ENCODE assay signal across 27 cellular contexts in genomic region chr1:189899686-189900495, GRCh38.
DNase-seq lines count a peak whose midpoint lies in the region; ATAC-seq and TF ChIP-seq lines count a peak whose summit lies in the region.
"Had no signal": no experiment of that assay in that cellular context is flagged by ENCODE, and none has a peak within 500 bp of the region (broad histone marks: within the 10 kb centered on the region; RNA-seq: fewer than 3 reads in every experiment).

No MANE protein-coding gene starts in this region.

- peaks cover 16% of the 10 kb centered on the region for H3K4me1 Mint-ChIP-seq in WTC11
- H3K4me1 Mint-ChIP-seq in MCF 10A (ENCODE audit: insufficient read depth, unreplicated experiment): no peaks in the 10 kb centered on the region
- H3K4me1 Mint-ChIP-seq: activated naive CD8-positive, alpha-beta T cell treated with anti-CD3 and anti-CD28 coated beads for 36 hours; naive thymus-derived CD8-positive, alpha-beta T cell; stimulated activated memory B cell treated with anti-CD40 and anti-IgM and Interleukin-4, amounts not matched to agents 10 μg/mL and 1 μg/mL and 100 μg/mL, for 72 hours; T-cell had no signal

- no peaks in the 10 kb centered on the region for H3K9me2 ChIP-seq in MM.1S (replicated peaks; ENCODE audit: insufficient read depth, low read length)

- POLR2A ChIA-PET in WTC11 (lab: Charles Lee): no interaction called here
- POLR2A ChIA-PET in MCF 10A (lab: Yijun Ruan, JAX): no interaction called here

- no peaks in the 10 kb centered on the region for H3K9me3 ChIP-seq in MM.1S (replicated peaks; ENCODE audit: insufficient read depth, low read length)
- H3K9me3 ChIP-seq: esophagus muscularis mucosa, gastroesophageal sphincter had no signal

- DNase-seq in COLO668 (lab: John Stamatoyannopoulos, UW; ENCODE audit: unreplicated experiment): peak; percentile 9
- no peak for DNase-seq in MM.1S
- DNase-seq in NCI-H345 (lab: John Stamatoyannopoulos, UW): peak; percentile 57
- no peak for DNase-seq in WTC11 (ENCODE audit: low spot score)
- no peak for DNase-seq in MCF 10A (ENCODE audit: unreplicated experiment)
- DNase-seq in cerebellum (ENCODE audit: low spot score): no peak
- DNase-seq in T-helper 1 cell: no peak
- DNase-seq: ACHN; activated CD4-positive, alpha-beta T cell treated with anti-CD3 and anti-CD28 coated beads for 4 hours; activated naive CD8-positive, alpha-beta T cell treated with anti-CD3 and anti-CD28 coated beads for 36 hours; C1 segment of cervical spinal cord; cerebellar nuclear complex; DMS 273 treated with DMSO at 0.1 percent for 48 hours; effector CD4-positive, alpha-beta T cell; GDM1; KG1; naive thymus-derived CD8-positive, alpha-beta T cell; NCI-H1048; stimulated activated CD4-positive, alpha-beta T cell treated with anti-CD3 and anti-CD28 coated beads, Interleukin-1b, Interleukin-23, amount 100 ng/mL, for 48 hours; T-cell had no signal

- no peaks in the 10 kb centered on the region for H3K36me3 ChIP-seq in MM.1S (replicated peaks; ENCODE audit: insufficient read depth, low read length)
- H3K36me3 ChIP-seq: esophagus muscularis mucosa, gastroesophageal sphincter had no signal

- intact Hi-C loops in MCF 10A (cut with micrococcal nuclease): no loop called here

- BruUV-seq in MCF 10A (replicated peaks; lab: Mats Ljungman, UMichigan): no TSS peak

- no peak overlapping the region; the same call in 1 of the 2 replicates for H3K4me3 Mint-ChIP-seq in WTC11
- no peak overlapping the region for H3K4me3 Mint-ChIP-seq in MCF 10A (ENCODE audit: unreplicated experiment)
- H3K4me3 Mint-ChIP-seq: activated naive CD8-positive, alpha-beta T cell treated with anti-CD3 and anti-CD28 coated beads for 36 hours; naive thymus-derived CD8-positive, alpha-beta T cell; stimulated activated memory B cell treated with anti-CD40 and anti-IgM and Interleukin-4, amounts not matched to agents 10 μg/mL and 1 μg/mL and 100 μg/mL, for 72 hours; T-cell had no signal

- no peaks in the 10 kb centered on the region for H3F3A ChIP-seq in MM.1S (ENCODE audit: insufficient read depth, low read length)

- 0 out of 2 replicates have a peak overlapping the region, but pooled peaks have one; percentile 8 for H2AFZ ChIP-seq in MM.1S (ENCODE audit: low read length)

- H3K4me2 ChIP-seq in MM.1S (ENCODE audit: low read depth, low read length): no peak overlapping the region

- no peaks in the 10 kb centered on the region for H3K27me3 Mint-ChIP-seq in WTC11 (ENCODE audit: low read depth)
- H3K27me3 Mint-ChIP-seq in MCF 10A (ENCODE audit: insufficient read depth, unreplicated experiment): no peaks in the 10 kb centered on the region
- H3K27me3 Mint-ChIP-seq: activated naive CD8-positive, alpha-beta T cell treated with anti-CD3 and anti-CD28 coated beads for 36 hours; naive thymus-derived CD8-positive, alpha-beta T cell; progenitor cell of endocrine pancreas; stimulated activated memory B cell treated with anti-CD40 and anti-IgM and Interleukin-4, amounts not matched to agents 10 μg/mL and 1 μg/mL and 100 μg/mL, for 72 hours; T-cell had no signal

- H3K36me3 Mint-ChIP-seq in WTC11 (no peaks in the 10 kb centered on the region), MCF 10A (ENCODE audit: insufficient read depth, unreplicated experiment) (no peaks in the 10 kb centered on the region)
- H3K36me3 Mint-ChIP-seq: activated naive CD8-positive, alpha-beta T cell treated with anti-CD3 and anti-CD28 coated beads for 36 hours; naive thymus-derived CD8-positive, alpha-beta T cell; stimulated activated memory B cell treated with anti-CD40 and anti-IgM and Interleukin-4, amounts not matched to agents 10 μg/mL and 1 μg/mL and 100 μg/mL, for 72 hours; T-cell had no signal

- no peaks in the 10 kb centered on the region for H3K79me2 ChIP-seq in MM.1S (ENCODE audit: low read length)

- H3K27ac Mint-ChIP-seq in WTC11 (peak overlapping the region; percentile 85), MCF 10A (ENCODE audit: low read depth, unreplicated experiment) (no peak overlapping the region)
- H3K27ac Mint-ChIP-seq: activated naive CD8-positive, alpha-beta T cell treated with anti-CD3 and anti-CD28 coated beads for 36 hours; activated T-helper 2 cell treated with anti-CD3 and anti-CD28 coated beads, Interferon-gamma antibody, Interleukin-2, Interleukin-4, amounts not matched to agents 10 μg/mL and 5 μg/mL and 100 μg/mL, durations not matched to agents 14 hours and 24 hours and 36 hours; naive thymus-derived CD8-positive, alpha-beta T cell; progenitor cell of endocrine pancreas; stimulated activated memory B cell treated with anti-CD40 and anti-IgM and Interleukin-4, amounts not matched to agents 10 μg/mL and 1 μg/mL and 100 μg/mL, for 72 hours; T-cell had no signal

- H4K20me1 ChIP-seq in MM.1S (ENCODE audit: insufficient read depth, low read length): no peaks in the 10 kb centered on the region

- ATAC-seq in WTC11: peak; percentile 94
- ATAC-seq in esophagus mucosa: no peak
- ATAC-seq: gastroesophageal sphincter; naive thymus-derived CD8-positive, alpha-beta T cell; Right ventricle myocardium inferior; stimulated activated memory B cell treated with anti-CD40 and anti-IgM and Interleukin-4, amounts not matched to agents 10 μg/mL and 1 μg/mL and 100 μg/mL, for 72 hours; T-cell had no signal

- no peaks in the 10 kb centered on the region for H3K9me3 Mint-ChIP-seq in WTC11
- H3K9me3 Mint-ChIP-seq in MCF 10A (ENCODE audit: unreplicated experiment): peaks cover 8% of the 10 kb centered on the region

- H3K9ac ChIP-seq in MM.1S (ENCODE audit: low read length): no peak overlapping the region

- TF ChIP-seq CTCF in MM.1S (IDR thresholded peaks at IDR 0.05; ENCODE audit: low read length): no peak
- TF ChIP-seq CTCF in WTC11 (IDR thresholded peaks at IDR 0.05): no peak
- TF ChIP-seq CTCF in MCF 10A (IDR thresholded peaks at IDR 0.05; ENCODE audit: unreplicated experiment): no peak

- H3K27ac ChIP-seq in MM.1S (ENCODE audit: low read length): no peak overlapping the region
- H3K27ac ChIP-seq: esophagus muscularis mucosa, gastroesophageal sphincter had no signal

- H3K4me3 ChIP-seq in MM.1S (ENCODE audit: low read length): no peak overlapping the region
- H3K4me3 ChIP-seq: esophagus muscularis mucosa, gastroesophageal sphincter had no signal

- H3K27me3 ChIP-seq in MM.1S (replicated peaks; ENCODE audit: insufficient read depth, low read length): no peaks in the 10 kb centered on the region
- H3K27me3 ChIP-seq: esophagus muscularis mucosa, gastroesophageal sphincter had no signal

- CTCF ChIA-PET in WTC11 (lab: Charles Lee) (interaction anchor here (0.7 kb wide), 1 partner anchor 185 kb away, joined by 3 read pairs; no protein-coding TSS in a partner anchor), MCF 10A (lab: Yijun Ruan, JAX) (interaction anchor here (0.7 kb wide), 1 partner anchor 14 kb away, joined by 3 read pairs; no protein-coding TSS in a partner anchor)

- no peaks in the 10 kb centered on the region for H3K4me1 ChIP-seq in MM.1S (ENCODE audit: low read length)
- H3K4me1 ChIP-seq: esophagus muscularis mucosa, gastroesophageal sphincter had no signal

TF ChIP-seq in WTC11, 78 proteins besides CTCF, POLR2A, EP300 and RAD21:
- TF ChIP-seq ZNF121 (CRISPR knock-in tag; IDR thresholded peaks at IDR 0.05) (no peak), ZNF532 (CRISPR knock-in tag; IDR thresholded peaks at IDR 0.05; ENCODE audit: borderline replicate concordance) (no peak)

Comparison
In these comparisons a context has a peak if more than half of its experiments do, and no peak if none do; other contexts are left out.
1. DNase-seq: peak in COLO668 (single experiment) and NCI-H345 (single experiment); none in MM.1S (single experiment), WTC11 (single experiment), MCF 10A (single experiment), cerebellum (single experiment) and T-helper 1 cell (0 of 5).